In the genomic region with DNA sequence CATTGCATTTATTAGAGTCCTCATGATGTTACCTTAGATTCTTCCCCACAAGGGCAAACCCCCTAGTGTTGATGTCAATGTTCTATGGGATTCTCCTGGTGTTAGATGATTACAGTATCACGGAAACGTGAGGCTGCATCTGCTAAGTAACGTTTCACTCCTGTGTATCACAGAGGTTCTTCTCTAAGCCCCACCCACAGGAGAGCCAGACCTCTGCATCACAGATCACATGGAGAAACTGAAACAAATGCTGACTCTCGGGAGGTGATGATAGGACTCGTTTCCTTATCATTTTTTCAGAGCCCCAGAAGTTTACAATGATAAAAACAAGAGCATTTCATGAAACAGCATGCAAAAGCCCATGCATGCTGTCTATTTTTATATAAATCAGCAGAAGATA, we compare ENCODE assay signal across 9 cellular contexts.
DNase-seq lines count a peak whose midpoint lies in the region; ATAC-seq lines count a peak whose summit lies in the region.
"Had no signal": no experiment of that assay in that cellular context is flagged by ENCODE, and none has a peak within 500 bp of the region (broad histone marks: within the 10 kb centered on the region; RNA-seq: fewer than 3 reads in every experiment).

No MANE protein-coding gene starts in this region.

- peaks cover 34 to 51% of the 10 kb centered on the region in 2 donors for H3K4me1 Mint-ChIP-seq in stimulated activated naive B cell treated with anti-CD40 and anti-IgM and Interleukin-4, amounts not matched to agents 10 μg/mL and 1 μg/mL and 100 μg/mL, for 72 hours
- H3K4me1 Mint-ChIP-seq: nephron had no signal

- DNase-seq in DMS53 (lab: John Stamatoyannopoulos, UW) = peak; percentile 76
- DNase-seq in activated effector memory CD4-positive, alpha-beta T cell treated with Interleukin-2 at 50 U/mL for 16 hours = peak; percentile 13
- peak; percentile 16 for DNase-seq in stimulated activated naive B cell treated with anti-CD40 and anti-IgM and Interleukin-4, amounts not matched to agents 10 μg/mL and 1 μg/mL and 100 μg/mL, for 72 hours
- DNase-seq in DMS 273 (lab: John Stamatoyannopoulos, UW; ENCODE audit: unreplicated experiment) = no peak
- DNase-seq in NCI-H128 (lab: John Stamatoyannopoulos, UW; ENCODE audit: unreplicated experiment) = no peak
- no peak for DNase-seq in iPS-NIHi11 (ENCODE audit: low spot score)

- H3K4me3 Mint-ChIP-seq in stimulated activated naive B cell treated with anti-CD40 and anti-IgM and Interleukin-4, amounts not matched to agents 10 μg/mL and 1 μg/mL and 100 μg/mL, for 72 hours = peak overlapping the region; percentile 66 to 80
- H3K4me3 Mint-ChIP-seq: nephron had no signal

- peaks cover 7 to 13% of the 10 kb centered on the region in 2 donors for H3K27me3 Mint-ChIP-seq in stimulated activated naive B cell treated with anti-CD40 and anti-IgM and Interleukin-4, amounts not matched to agents 10 μg/mL and 1 μg/mL and 100 μg/mL, for 72 hours

- peak; percentile 71 for ATAC-seq in GM21447 (IDR thresholded peaks at IDR 0.05; ENCODE audit: unreplicated experiment)
- ATAC-seq in HG03571 (IDR thresholded peaks at IDR 0.05; ENCODE audit: unreplicated experiment) = peak; percentile 75
- ATAC-seq in stimulated activated naive B cell treated with anti-CD40 and anti-IgM and Interleukin-4, amounts not matched to agents 10 μg/mL and 1 μg/mL and 100 μg/mL, for 72 hours (replicated peaks) = peak; percentile 76 to 80

- peaks cover 9 to 16% of the 10 kb centered on the region in 2 donors for H3K9me3 Mint-ChIP-seq in stimulated activated naive B cell treated with anti-CD40 and anti-IgM and Interleukin-4, amounts not matched to agents 10 μg/mL and 1 μg/mL and 100 μg/mL, for 72 hours

- H3K27ac Mint-ChIP-seq in stimulated activated naive B cell treated with anti-CD40 and anti-IgM and Interleukin-4, amounts not matched to agents 10 μg/mL and 1 μg/mL and 100 μg/mL, for 72 hours = peak overlapping the region; percentile 70
- H3K27ac Mint-ChIP-seq: nephron had no signal

- peaks cover 6 to 8% of the 10 kb centered on the region in 2 donors for H3K36me3 Mint-ChIP-seq in stimulated activated naive B cell treated with anti-CD40 and anti-IgM and Interleukin-4, amounts not matched to agents 10 μg/mL and 1 μg/mL and 100 μg/mL, for 72 hours

Comparison
In these comparisons a context has a peak if more than half of its experiments do, and no peak if none do; other contexts are left out.
1. DNase-seq: peak in DMS53 (single experiment), activated effector memory CD4-positive, alpha-beta T cell treated with Interleukin-2 at 50 U/mL for 16 hours (single experiment) and stimulated activated naive B cell treated with anti-CD40 and anti-IgM and Interleukin-4, amounts not matched to agents 10 μg/mL and 1 μg/mL and 100 μg/mL, for 72 hours (single experiment); none in DMS 273 (single experiment), NCI-H128 (single experiment) and iPS-NIHi11 (single experiment).
2. Peak in every context shown above with its lines, with median percentiles within 50 percentile points of each other: ATAC-seq.